35 cellular contexts compared by ENCODE assay signal in the genomic region with DNA sequence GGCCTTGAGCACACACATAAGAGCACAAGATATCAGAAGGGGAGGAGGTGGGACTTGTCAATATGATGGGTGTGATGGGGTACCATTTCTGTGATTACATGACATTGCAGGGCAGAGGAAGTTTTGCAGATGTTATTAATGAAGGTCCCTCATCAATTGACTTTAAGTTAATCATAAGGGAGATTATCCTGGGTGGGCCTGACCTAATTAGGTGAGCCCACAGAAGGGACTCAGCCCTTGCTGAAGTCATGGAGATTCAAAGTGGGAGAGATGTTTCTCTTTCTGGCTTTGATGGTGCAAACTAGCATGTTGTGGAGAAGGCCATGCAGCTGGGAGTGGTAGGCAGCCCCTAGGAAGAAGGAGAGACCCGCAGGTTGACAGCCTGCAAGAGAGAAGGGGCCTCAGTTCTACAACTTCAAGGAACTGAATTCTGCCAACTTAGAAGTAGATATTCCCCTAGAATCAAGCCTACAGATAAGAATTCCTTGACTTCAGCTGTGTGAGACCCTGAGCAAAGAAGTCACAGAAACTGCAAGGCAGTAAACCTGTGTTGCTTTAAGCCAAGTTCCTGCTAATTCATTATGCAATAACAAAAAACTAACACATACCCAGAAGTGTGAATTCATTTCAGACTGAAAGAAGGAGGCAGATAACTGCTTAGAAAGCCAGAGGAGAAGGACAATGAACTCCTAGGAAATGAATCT.
"Had no signal": no experiment of that assay in that cellular context is flagged by ENCODE, and none has a peak within 500 bp of the region (broad histone marks: within the 10 kb centered on the region; RNA-seq: fewer than 3 reads in every experiment).

No MANE protein-coding gene starts in this region.

- H3K27me3 Mint-ChIP-seq: activated CD4-positive, alpha-beta T cell treated with anti-CD3 and anti-CD28 coated beads for 36 hours; activated naive CD8-positive, alpha-beta T cell had no signal

- H3K9me3 Mint-ChIP-seq: activated CD4-positive, alpha-beta T cell treated with anti-CD3 and anti-CD28 coated beads, Interleukin-2, amount 10 ng/mL, durations not matched to agents 7 days and 5 days; activated naive CD4-positive, alpha-beta T cell treated with anti-CD3 and anti-CD28 coated beads, Interleukin-2, amount 10 ng/mL, durations not matched to agents 7 days and 5 days; activated T-cell treated with anti-CD3 and anti-CD28 coated beads, Interleukin-2, amount 50 U/mL, for 4 hours; T-helper 1 cell treated with Interleukin-12 subunit alpha and Interleukin-12 subunit beta and Interleukin-4 antibody, amounts not matched to agents 30 μg/mL and 1 μg/mL, for 36 hours; T-helper 2 cell treated with Interferon-gamma antibody and Interleukin-4, amounts not matched to agents 5 μg/mL and 100 μg/mL, for 36 hours had no signal

- FAIRE-seq: TTC549 had no signal

- H3K36me3 Mint-ChIP-seq: activated naive CD4-positive, alpha-beta T cell treated with anti-CD3 and anti-CD28 coated beads, Interleukin-2, amount 10 ng/mL, durations not matched to agents 7 days and 5 days; activated naive CD8-positive, alpha-beta T cell; WTC11 had no signal

- H3K4me1 ChIP-seq: Peyer's patch, SJSA1 had no signal

- H3K36me3 ChIP-seq: cardiac muscle cell, MG63, Peyer's patch, SJSA1 had no signal

- DNase-seq: activated CD4-positive, alpha-beta T cell treated with anti-CD3 and anti-CD28 coated beads for 36 hours; activated CD4-positive, alpha-beta T cell treated with anti-CD3 and anti-CD28 coated beads, Interleukin-2, amount 10 ng/mL, durations not matched to agents 7 days and 5 days; activated CD4-positive, alpha-beta T cell treated with anti-CD3 and anti-CD28 coated beads, Interleukin-2, amount 50 U/mL, for 48 hours; activated CD8-positive, alpha-beta T cell treated with anti-CD3 and anti-CD28 coated beads, Interleukin-2, amount 10 ng/mL, durations not matched to agents 7 days and 5 days; activated effector memory CD4-positive, alpha-beta T cell treated with Interleukin-2 at 50 U/mL for 16 hours; activated naive CD4-positive, alpha-beta T cell treated with anti-CD3 and anti-CD28 coated beads, Interleukin-2, amount 10 ng/mL, durations not matched to agents 7 days and 5 days; activated T-cell treated with anti-CD3 and anti-CD28 coated beads, Interleukin-2, amount 50 U/mL, for 4 hours; amniotic stem cell; aorta; Karpas-422; KBM-7; MG63; NCI-H1048; NCI-H1105 treated with DMSO at 0.1 percent for 48 hours; NCI-H1436; NCI-H1694; NCI-H1930; NCI-H2081 treated with DMSO at 0.1 percent for 48 hours; NCI-H226; NCI-H446 treated with DMSO at 0.1 percent for 48 hours; NCI-H524; NK-92 treated with Interleukin-12 subunit alpha and Interleukin-12 subunit beta, amount 100 ng/mL, for 24 hours; PC-3; Peyer's patch; RPMI8226; SHP77 treated with DMSO at 0.1 percent for 48 hours; SK-N-SH had no signal

- H3K27ac ChIP-seq: cardiac muscle cell, Peyer's patch, SJSA1 had no signal

- H3K27me3 ChIP-seq: MG63, Peyer's patch had no signal

- H3K27ac Mint-ChIP-seq: activated CD4-positive, alpha-beta T cell treated with anti-CD3 and anti-CD28 coated beads for 36 hours; activated CD4-positive, alpha-beta T cell treated with anti-CD3 and anti-CD28 coated beads, Interleukin-2, amount 10 ng/mL, durations not matched to agents 7 days and 5 days; activated CD8-positive, alpha-beta T cell treated with anti-CD3 and anti-CD28 coated beads, Interleukin-2, amount 10 ng/mL, durations not matched to agents 7 days and 5 days; activated naive CD4-positive, alpha-beta T cell treated with anti-CD3 and anti-CD28 coated beads, Interleukin-2, amount 10 ng/mL, durations not matched to agents 7 days and 5 days; activated naive CD8-positive, alpha-beta T cell; T-helper 1 cell treated with Interleukin-12 subunit alpha and Interleukin-12 subunit beta and Interleukin-4 antibody, amounts not matched to agents 30 μg/mL and 1 μg/mL, for 36 hours; T-helper 2 cell treated with Interferon-gamma antibody and Interleukin-4, amounts not matched to agents 5 μg/mL and 100 μg/mL, for 36 hours; WTC11 had no signal

- H3K9ac ChIP-seq: SK-N-SH had no signal

- H3K4me3 Mint-ChIP-seq: activated CD4-positive, alpha-beta T cell treated with anti-CD3 and anti-CD28 coated beads for 36 hours; activated CD4-positive, alpha-beta T cell treated with anti-CD3 and anti-CD28 coated beads, Interleukin-2, amount 10 ng/mL, durations not matched to agents 7 days and 5 days; activated CD8-positive, alpha-beta T cell treated with anti-CD3 and anti-CD28 coated beads, Interleukin-2, amount 10 ng/mL, durations not matched to agents 7 days and 5 days; activated naive CD4-positive, alpha-beta T cell treated with anti-CD3 and anti-CD28 coated beads, Interleukin-2, amount 10 ng/mL, durations not matched to agents 7 days and 5 days; activated naive CD8-positive, alpha-beta T cell; activated T-cell treated with anti-CD3 and anti-CD28 coated beads, Interleukin-2, amount 50 U/mL, for 4 hours; T-helper 1 cell treated with Interleukin-12 subunit alpha and Interleukin-12 subunit beta and Interleukin-4 antibody, amounts not matched to agents 30 μg/mL and 1 μg/mL, for 36 hours; T-helper 2 cell treated with Interferon-gamma antibody and Interleukin-4, amounts not matched to agents 5 μg/mL and 100 μg/mL, for 36 hours; WTC11 had no signal

- H3K4me2 ChIP-seq: SK-N-SH had no signal

- H3K9me3 ChIP-seq: MG63, Peyer's patch, SJSA1, SK-N-SH had no signal

- ATAC-seq: activated CD4-positive, alpha-beta T cell treated with anti-CD3 and anti-CD28 coated beads for 36 hours; activated CD4-positive, CD25-positive, alpha-beta regulatory T cell treated with anti-CD3 and anti-CD28 coated beads, Interleukin-2, amount 50 U/mL, for 24 hours; activated CD8-positive, alpha-beta T cell treated with anti-CD3 and anti-CD28 coated beads, Interleukin-2, amount 10 ng/mL, durations not matched to agents 7 days and 5 days; activated T-cell treated with anti-CD3 and anti-CD28 coated beads, Interleukin-2, amount 50 U/mL, for 4 hours; PC-3; WTC11 had no signal

- H3K4me1 Mint-ChIP-seq: activated CD4-positive, alpha-beta T cell treated with anti-CD3 and anti-CD28 coated beads for 36 hours; activated CD4-positive, alpha-beta T cell treated with anti-CD3 and anti-CD28 coated beads, Interleukin-2, amount 10 ng/mL, durations not matched to agents 7 days and 5 days; activated naive CD4-positive, alpha-beta T cell treated with anti-CD3 and anti-CD28 coated beads, Interleukin-2, amount 10 ng/mL, durations not matched to agents 7 days and 5 days; WTC11 had no signal

- H3K4me3 ChIP-seq: cardiac muscle cell, MG63, Peyer's patch, SJSA1 had no signal
